ENCODE assay signal across 23 cellular contexts in the genomic region with DNA sequence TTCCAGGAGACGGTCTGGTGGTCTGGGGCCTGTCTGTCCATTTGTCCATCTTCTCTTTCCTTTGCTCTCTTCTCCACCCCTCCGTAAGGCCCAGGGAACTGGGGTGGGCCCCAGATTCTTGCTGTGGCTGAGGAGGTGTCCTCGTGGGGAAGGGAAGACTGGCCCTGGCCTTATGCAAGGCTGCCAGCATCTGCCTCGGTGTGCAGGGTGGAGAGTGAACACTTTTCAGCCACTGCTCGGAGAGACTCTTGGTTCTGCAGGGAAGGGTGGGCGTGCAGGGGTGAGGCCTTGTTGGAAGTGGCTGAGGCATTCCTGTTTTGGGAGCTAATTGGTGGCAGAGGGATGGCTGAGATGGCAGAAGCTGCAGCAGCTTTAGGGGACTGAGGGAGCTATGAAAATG. TPM values are rescaled to one million over a fixed set of nuclear protein-coding genes. Genes with fewer than 3 reads are reported as not detected.
"Had no signal": no experiment of that assay in that cellular context is flagged by ENCODE, and none has a peak within 500 bp of the region (broad histone marks: within the 10 kb centered on the region; RNA-seq: fewer than 3 reads in every experiment).

No MANE protein-coding gene starts in this region.

- DNase-seq: activated CD4-positive, alpha-beta T cell treated with anti-CD3 and anti-CD28 coated beads, Interleukin-2, amount 50 U/mL, for 1 hour; activated CD8-positive, alpha-beta T cell treated with anti-CD3 and anti-CD28 coated beads, Interleukin-2, amount 10 ng/mL, durations not matched to agents 7 days and 5 days; aorta; central memory CD4-positive, alpha-beta T cell; effector memory CD8-positive, alpha-beta T cell; gastrocnemius medialis; head of caudate nucleus; left cardiac atrium; naive B cell; ovary; stimulated activated CD4-positive, alpha-beta T cell treated with anti-CD3 and anti-CD28 coated beads, Interleukin-4, amount 100 ng/mL, for 24 hours; stimulated activated naive CD8-positive, alpha-beta T cell treated with anti-CD3 and anti-CD28 coated beads, Interleukin-15, Interleukin-2, amounts not matched to agents 100 U/mL and 50 U/mL, for 24 hours; upper lobe of left lung had no signal

- H3K4me1 Mint-ChIP-seq: naive B cell, neural crest cell had no signal

- H3K4me3 ChIP-seq: esophagus muscularis mucosa, gastrocnemius medialis, ovary, prostate gland, upper lobe of left lung had no signal

- H3K27me3 ChIP-seq: esophagus muscularis mucosa, gastrocnemius medialis, ovary, upper lobe of left lung had no signal

- H3K9me3 Mint-ChIP-seq: activated naive CD4-positive, alpha-beta T cell treated with anti-CD3 and anti-CD28 coated beads, Interleukin-2, amount 50 U/mL, for 72 hours; activated T-helper 17 cell treated with anti-CD3 and anti-CD28 coated beads, Interleukin-2, amount 50 U/mL, for 72 hours; effector memory CD8-positive, alpha-beta T cell; naive B cell; neural crest cell had no signal

- H3K27ac Mint-ChIP-seq: activated CD8-positive, alpha-beta T cell treated with anti-CD3 and anti-CD28 coated beads, Interleukin-2, amount 10 ng/mL, durations not matched to agents 7 days and 5 days; activated T-helper 17 cell treated with anti-CD3 and anti-CD28 coated beads, Interleukin-2, amount 50 U/mL, for 72 hours; effector memory CD8-positive, alpha-beta T cell had no signal

- H3K4me1 ChIP-seq: gastrocnemius medialis, prostate gland, upper lobe of left lung had no signal

- H3K4me3 Mint-ChIP-seq: activated CD8-positive, alpha-beta T cell treated with anti-CD3 and anti-CD28 coated beads, Interleukin-2, amount 10 ng/mL, durations not matched to agents 7 days and 5 days; activated T-helper 17 cell treated with anti-CD3 and anti-CD28 coated beads, Interleukin-2, amount 50 U/mL, for 72 hours; effector memory CD8-positive, alpha-beta T cell; naive B cell; neural crest cell had no signal

- H3K27ac ChIP-seq: esophagus muscularis mucosa, gastrocnemius medialis, ovary, prostate gland, upper lobe of left lung had no signal

- H3K36me3 ChIP-seq: ovary, prostate gland had no signal

- ATAC-seq: activated CD4-positive, CD25-positive, alpha-beta regulatory T cell treated with anti-CD3 and anti-CD28 coated beads, Interleukin-2, amount 50 U/mL, for 24 hours; activated CD8-positive, alpha-beta T cell treated with anti-CD3 and anti-CD28 coated beads, Interleukin-2, amount 10 ng/mL, durations not matched to agents 7 days and 5 days; activated naive CD4-positive, alpha-beta T cell treated with anti-CD3 and anti-CD28 coated beads, Interleukin-2, amount 50 U/mL, for 72 hours; activated T-helper 17 cell treated with anti-CD3 and anti-CD28 coated beads, Interleukin-2, amount 50 U/mL, for 72 hours; effector memory CD8-positive, alpha-beta T cell; gastrocnemius medialis; stimulated activated naive CD8-positive, alpha-beta T cell treated with anti-CD3 and anti-CD28 coated beads, Interleukin-15, Interleukin-2, amounts not matched to agents 100 U/mL and 50 U/mL, for 24 hours had no signal

- H3K9me3 ChIP-seq: esophagus muscularis mucosa, gastrocnemius medialis, ovary, prostate gland, upper lobe of left lung had no signal

- H3K36me3 Mint-ChIP-seq: activated naive CD4-positive, alpha-beta T cell treated with anti-CD3 and anti-CD28 coated beads, Interleukin-2, amount 50 U/mL, for 72 hours had no signal

RNA-seq across cellular contexts. Expression of gene EMX1, which starts 23.0 kb away (rescaled TPM):
- total RNA-seq: activated CD8-positive, alpha-beta T cell treated with anti-CD3 and anti-CD28 coated beads, Interleukin-2, amount 10 ng/mL, durations not matched to agents 7 days and 5 days; activated naive CD4-positive, alpha-beta T cell treated with anti-CD3 and anti-CD28 coated beads, Interleukin-2, amount 50 U/mL, for 72 hours; activated T-helper 17 cell treated with anti-CD3 and anti-CD28 coated beads, Interleukin-2, amount 50 U/mL, for 72 hours; aorta; dermis microvascular lymphatic vessel endothelial cell; esophagus muscularis mucosa; gastrocnemius medialis; left cardiac atrium; mesenteric fat pad; neural crest cell; subcutaneous adipose tissue; T-helper 2 cell treated with Interferon-gamma antibody and Interleukin-4, amounts not matched to agents 100 ng/mL and 5 ng/mL, for 36 hours; upper lobe of left lung had no signal
- polyA plus RNA-seq: aorta had no signal
